Comparison of ENCODE assay signal across 3 cellular contexts in genomic region chr17:45777388-45777787, GRCh38.
A peak's percentile ranks its signal among the peaks of the same experiment; 100 is the strongest.
TF ChIP-seq lines count a peak whose summit lies in the region.

No MANE protein-coding gene starts in this region.

TF ChIP-seq in A549, 52 proteins besides CTCF, POLR2A, EP300 and RAD21 (continued from another document):
- TF ChIP-seq, protein P1, sequence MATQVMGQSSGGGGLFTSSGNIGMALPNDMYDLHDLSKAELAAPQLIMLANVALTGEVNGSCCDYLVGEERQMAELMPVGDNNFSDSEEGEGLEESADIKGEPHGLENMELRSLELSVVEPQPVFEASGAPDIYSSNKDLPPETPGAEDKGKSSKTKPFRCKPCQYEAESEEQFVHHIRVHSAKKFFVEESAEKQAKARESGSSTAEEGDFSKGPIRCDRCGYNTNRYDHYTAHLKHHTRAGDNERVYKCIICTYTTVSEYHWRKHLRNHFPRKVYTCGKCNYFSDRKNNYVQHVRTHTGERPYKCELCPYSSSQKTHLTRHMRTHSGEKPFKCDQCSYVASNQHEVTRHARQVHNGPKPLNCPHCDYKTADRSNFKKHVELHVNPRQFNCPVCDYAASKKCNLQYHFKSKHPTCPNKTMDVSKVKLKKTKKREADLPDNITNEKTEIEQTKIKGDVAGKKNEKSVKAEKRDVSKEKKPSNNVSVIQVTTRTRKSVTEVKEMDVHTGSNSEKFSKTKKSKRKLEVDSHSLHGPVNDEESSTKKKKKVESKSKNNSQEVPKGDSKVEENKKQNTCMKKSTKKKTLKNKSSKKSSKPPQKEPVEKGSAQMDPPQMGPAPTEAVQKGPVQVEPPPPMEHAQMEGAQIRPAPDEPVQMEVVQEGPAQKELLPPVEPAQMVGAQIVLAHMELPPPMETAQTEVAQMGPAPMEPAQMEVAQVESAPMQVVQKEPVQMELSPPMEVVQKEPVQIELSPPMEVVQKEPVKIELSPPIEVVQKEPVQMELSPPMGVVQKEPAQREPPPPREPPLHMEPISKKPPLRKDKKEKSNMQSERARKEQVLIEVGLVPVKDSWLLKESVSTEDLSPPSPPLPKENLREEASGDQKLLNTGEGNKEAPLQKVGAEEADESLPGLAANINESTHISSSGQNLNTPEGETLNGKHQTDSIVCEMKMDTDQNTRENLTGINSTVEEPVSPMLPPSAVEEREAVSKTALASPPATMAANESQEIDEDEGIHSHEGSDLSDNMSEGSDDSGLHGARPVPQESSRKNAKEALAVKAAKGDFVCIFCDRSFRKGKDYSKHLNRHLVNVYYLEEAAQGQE (IDR thresholded peaks at IDR 0.05) = peak; percentile 78

TF ChIP-seq in HCT116, 20 proteins besides CTCF, POLR2A, EP300 and RAD21:
- TF ChIP-seq, protein P1 (IDR thresholded peaks at IDR 0.05; ENCODE audit: low read depth) = peak; percentile 60
- TF ChIP-seq ZFX (IDR thresholded peaks at IDR 0.05) = no peak

TF ChIP-seq in liver, 16 proteins besides CTCF, POLR2A, EP300 and RAD21 (continued from another document):
- TF ChIP-seq, protein P1 (IDR thresholded peaks at IDR 0.05) = peak; percentile 34
- TF ChIP-seq GABPA (IDR thresholded peaks at IDR 0.05 in 1 of 2, conservative IDR thresholded peaks at IDR 0.05 in 1 of 2) = no peak
